8 cellular contexts compared by ENCODE assay signal in genomic region chr10:13099144-13099665, GRCh38. TPM values are rescaled to one million over a fixed set of nuclear protein-coding genes. Genes with fewer than 3 reads are reported as not detected.
DNase-seq lines count a peak whose midpoint lies in the region; TF ChIP-seq lines count a peak whose summit lies in the region.

No MANE protein-coding gene starts in this region.

- H3K4me1 Mint-ChIP-seq in brain: peaks cover 35% of the 10 kb centered on the region

- H4K20me1 ChIP-seq in SU-DHL-6 (ENCODE audit: low read depth, low read length): no peaks in the 10 kb centered on the region

- H3K9ac ChIP-seq in SU-DHL-6 (ENCODE audit: low read length): peak overlapping the region; percentile 46

- H3K27ac Mint-ChIP-seq in brain: peak overlapping the region; percentile 94 to 100 (median 98)

- peak overlapping the region; percentile 97 for H2AFZ ChIP-seq in SU-DHL-6 (ENCODE audit: low read depth, low read length, severe bottlenecking)

- DNase-seq in GM12865 (ENCODE audit: low read depth) (peak; percentile 75), H7 (peak; percentile 72), iPS DF 4.7 (ENCODE audit: extremely low read depth, low spot score) (peak; percentile 71), retinal pigment epithelial cell (ENCODE audit: low read depth) (no peak), posterior vena cava (ENCODE audit: low spot score) (no peak)

- H3K27me3 Mint-ChIP-seq in brain: peaks cover 6% of the 10 kb centered on the region

- TF ChIP-seq CTCF in GM12865 (IDR thresholded peaks at IDR 0.05; ENCODE audit: insufficient read depth, low read depth, low read length, missing control alignments) (peak; percentile 66), LNCAP (IDR thresholded peaks at IDR 0.05) (peak; percentile 40; the same call in 1 of the 2 replicates), SU-DHL-6 (IDR thresholded peaks at IDR 0.05; ENCODE audit: insufficient read depth, low read length, poor library complexity, severe bottlenecking) (peak; percentile 15), brain (conservative IDR thresholded peaks at IDR 0.05) (no peak), retinal pigment epithelial cell (conservative IDR thresholded peaks at IDR 0.05; ENCODE audit: low read depth, low read length) (peak; percentile 38)

- H3K4me3 ChIP-seq in GM12865 (ENCODE audit: low read depth, low read length) (peak overlapping the region; percentile 71), H7 (ENCODE audit: insufficient read depth, low read depth, low read length) (peak overlapping the region; percentile 63), SU-DHL-6 (ENCODE audit: insufficient read depth, low read length, poor library complexity, severe bottlenecking) (peak overlapping the region; percentile 57), retinal pigment epithelial cell (ENCODE audit: low read length) (peak overlapping the region; percentile 66)

- peaks cover 3% of the 10 kb centered on the region; the same call in 1 of the 2 replicates for H3F3A ChIP-seq in SU-DHL-6 (ENCODE audit: insufficient read depth)

- intact Hi-C loops in posterior vena cava (cut with DNase I): no loop called here

- peak overlapping the region; percentile 93 to 99 (median 96) for H3K4me3 Mint-ChIP-seq in brain

- H3K36me3 ChIP-seq in H7 (replicated peaks; ENCODE audit: control insufficient read depth, insufficient read depth, low read length): no peaks in the 10 kb centered on the region
- no peaks in the 10 kb centered on the region for H3K36me3 ChIP-seq in SU-DHL-6 (ENCODE audit: low read length)

- H3K9me3 ChIP-seq in SU-DHL-6 (ENCODE audit: insufficient read depth, low read length): no peaks in the 10 kb centered on the region

- H3K27me3 ChIP-seq in H7 (ENCODE audit: control insufficient read depth, insufficient read depth, low read length) (peaks cover 3% of the 10 kb centered on the region; the same call in 1 of the 2 replicates), SU-DHL-6 (ENCODE audit: low read length) (no peaks in the 10 kb centered on the region)

- peak overlapping the region; percentile 78 for H3K4me2 ChIP-seq in SU-DHL-6 (ENCODE audit: low read depth, low read length, poor library complexity, severe bottlenecking)

- H3K36me3 Mint-ChIP-seq in brain: peaks cover 12% of the 10 kb centered on the region

- H3K79me2 ChIP-seq in SU-DHL-6 (ENCODE audit: insufficient read depth, low read length): no peaks in the 10 kb centered on the region

- no peak overlapping the region for H3K27ac ChIP-seq in SU-DHL-6 (ENCODE audit: low read depth, low read length)

- H3K9me2 ChIP-seq in SU-DHL-6 (replicated peaks; ENCODE audit: insufficient read depth, low read length): no peaks in the 10 kb centered on the region

- peaks cover 0 to 3% (median 0%) of the 10 kb centered on the region in 5 experiments for H3K9me3 Mint-ChIP-seq in brain

RNA-seq across cellular contexts. Expression of gene OPTN, which starts 0.8 kb away (rescaled TPM):
- total RNA-seq in H7 (2014; rRNA removed; shearing (Covaris generic)): 4.8 and 6.9 TPM in 2 replicates
- 58.3 TPM for polyA plus RNA-seq in brain (ENCODE audit: insufficient read depth, low read depth, low replicate concordance)
- 10 to 100 TPM; 71.2 to 99.2 TPM for total RNA-seq in posterior vena cava

Comparison
In these comparisons a context has a peak if more than half of its experiments do, and no peak if none do; other contexts are left out.
1. DNase-seq: peak in GM12865 (single experiment), H7 (single experiment) and iPS DF 4.7 (single experiment); none in retinal pigment epithelial cell (single experiment) and posterior vena cava (single experiment).
2. CTCF ChIP-seq: peak in GM12865 (single experiment), LNCAP (single experiment), SU-DHL-6 (single experiment) and retinal pigment epithelial cell (single experiment); none in brain (0 of 2).
3. Peak in every context shown above with its lines, with median percentiles within 50 percentile points of each other: H3K4me3 ChIP-seq.